ENCODE assay signal across 7 cellular contexts in genomic region chr16:89241187-89242003, GRCh38. TPM values are rescaled to one million over a fixed set of nuclear protein-coding genes. Genes with fewer than 3 reads are reported as not detected.
DNase-seq lines count a peak whose midpoint lies in the region; ATAC-seq and TF ChIP-seq lines count a peak whose summit lies in the region.

No MANE protein-coding gene starts in this region.

- peak; percentile 67 for ATAC-seq in HG02759 (IDR thresholded peaks at IDR 0.05; ENCODE audit: unreplicated experiment)

- H3K27me3 ChIP-seq in layer of hippocampus (ENCODE audit: control insufficient read depth, insufficient read depth, low read length), result no peaks in the 10 kb centered on the region

- in situ Hi-C loops in GM13977 (cut with MboI; ENCODE audit: low pct_unique_long_range_greater_than_20kb, low sequenced_read_pairs, unreplicated experiment), result no loop called here

- TF ChIP-seq CTCF in GM13977 (IDR thresholded peaks at IDR 0.05; ENCODE audit: extremely low read depth, insufficient read depth, missing control alignments), result no peak

- H3K27ac ChIP-seq in layer of hippocampus (ENCODE audit: low read depth, low read length), result peak overlapping the region; percentile 93

- peak; percentile 84 for DNase-seq in GM13977 (ENCODE audit: low spot score)
- DNase-seq in NCI-H2196 (lab: John Stamatoyannopoulos, UW; ENCODE audit: unreplicated experiment), result peak; percentile 48
- peak; percentile 45 to 50 for DNase-seq in activated CD4-positive, alpha-beta T cell treated with anti-CD3 and anti-CD28 coated beads for 24 hours (ENCODE audit: low read depth in 2 of 2)
- DNase-seq in cerebellum (ENCODE audit: low spot score), result peak; percentile 84
- peak in 3 of 4 experiments; percentile 42 to 60 (median 52) for DNase-seq in stimulated activated CD4-positive, alpha-beta T cell treated with anti-CD3 and anti-CD28 coated beads, Interleukin-1b, Interleukin-23, amount 100 ng/mL, for 24 hours (ENCODE audit: low read depth in 4 of 4, low spot score in 1 of 4)

RNA-seq across cellular contexts. Expression of gene ZNF778, which starts 23.9 kb away (rescaled TPM):
- total RNA-seq in cerebellum, result 18.1 TPM

RNA-seq across cellular contexts. Expression of gene SLC22A31, which starts 41.1 kb away (rescaled TPM):
- total RNA-seq in cerebellum, result 0.91 TPM

Comparison
In these comparisons a context has a peak if more than half of its experiments do, and no peak if none do; other contexts are left out.
1. Peak in every context shown above with its lines: DNase-seq, ATAC-seq and H3K27ac ChIP-seq.